ENCODE assay signal across 9 cellular contexts in genomic region chr5:172420215-172420934, GRCh38. TPM values are rescaled to one million over a fixed set of nuclear protein-coding genes. Genes with fewer than 3 reads are reported as not detected.
DNase-seq lines count a peak whose midpoint lies in the region; ATAC-seq lines count a peak whose summit lies in the region.
"Had no signal": no experiment of that assay in that cellular context is flagged by ENCODE, and none has a peak within 500 bp of the region (broad histone marks: within the 10 kb centered on the region; RNA-seq: fewer than 3 reads in every experiment).

No MANE protein-coding gene starts in this region.

- H3K36me3 ChIP-seq in rectal smooth muscle tissue (ENCODE audit: control insufficient read depth, insufficient read depth, low read length) (no peaks in the 10 kb centered on the region), HAP-1 (replicated peaks) (peaks cover 34% of the 10 kb centered on the region)

- H3K27ac Mint-ChIP-seq in activated T-helper 17 cell treated with anti-CD3 and anti-CD28 coated beads, Interleukin-2, amount 50 U/mL, for 72 hours, result no peak overlapping the region
- H3K27ac Mint-ChIP-seq: activated naive CD4-positive, alpha-beta T cell treated with anti-CD3 and anti-CD28 coated beads, Interleukin-2, amount 50 U/mL, for 72 hours had no signal

- DNase-seq in AG08395 (ENCODE audit: low spot score) (peak; percentile 94), Right ventricle myocardium superior (peak; percentile 73), HAP-1 (ENCODE audit: low spot score in 2 of 2) (no peak)

- H3K27me3 ChIP-seq in rectal smooth muscle tissue (ENCODE audit: control insufficient read depth, insufficient read depth, low read length) (no peaks in the 10 kb centered on the region), HAP-1 (ENCODE audit: low read depth) (no peaks in the 10 kb centered on the region)

- no peaks in the 10 kb centered on the region for H3K9me3 Mint-ChIP-seq in activated T-helper 17 cell treated with anti-CD3 and anti-CD28 coated beads, Interleukin-2, amount 50 U/mL, for 72 hours
- H3K9me3 Mint-ChIP-seq: activated naive CD4-positive, alpha-beta T cell treated with anti-CD3 and anti-CD28 coated beads, Interleukin-2, amount 50 U/mL, for 72 hours had no signal

- H3K36me3 Mint-ChIP-seq in activated T-helper 17 cell treated with anti-CD3 and anti-CD28 coated beads, Interleukin-2, amount 50 U/mL, for 72 hours (ENCODE audit: low read depth), result no peaks in the 10 kb centered on the region
- H3K36me3 Mint-ChIP-seq: activated naive CD4-positive, alpha-beta T cell treated with anti-CD3 and anti-CD28 coated beads, Interleukin-2, amount 50 U/mL, for 72 hours had no signal

- H3K27me3 Mint-ChIP-seq in activated T-helper 17 cell treated with anti-CD3 and anti-CD28 coated beads, Interleukin-2, amount 50 U/mL, for 72 hours, result peaks cover 11% of the 10 kb centered on the region

- no peak overlapping the region for H3K4me3 ChIP-seq in rectal smooth muscle tissue (ENCODE audit: low read length)
- no peak overlapping the region for H3K4me3 ChIP-seq in HAP-1

- in situ Hi-C loops in HAP-1 (cut with MboI; ENCODE audit: low sequenced_read_pairs), result no loop called here

- no peak overlapping the region for H3K4me3 Mint-ChIP-seq in activated T-helper 17 cell treated with anti-CD3 and anti-CD28 coated beads, Interleukin-2, amount 50 U/mL, for 72 hours

- intact Hi-C loops in Right ventricle myocardium superior (cut with DNase I), result no loop called here

- H3K27ac ChIP-seq in rectal smooth muscle tissue (ENCODE audit: low read depth, low read length), result peak overlapping the region; percentile 89

- H3K4me1 ChIP-seq in rectal smooth muscle tissue (ENCODE audit: control insufficient read depth, insufficient read depth, low read length) (peaks cover 44% of the 10 kb centered on the region), HAP-1 (no peaks in the 10 kb centered on the region)

- peak; percentile 76 for ATAC-seq in HG03280 (IDR thresholded peaks at IDR 0.05; ENCODE audit: unreplicated experiment)
- peak; percentile 9 for ATAC-seq in activated T-helper 17 cell treated with anti-CD3 and anti-CD28 coated beads, Interleukin-2, amount 50 U/mL, for 72 hours (replicated peaks)
- peak; percentile 57 for ATAC-seq in Right ventricle myocardium superior (ENCODE audit: poor library complexity)
- no peak for ATAC-seq in GM19023 (IDR thresholded peaks at IDR 0.05; ENCODE audit: unreplicated experiment)
- ATAC-seq in GM18519 (IDR thresholded peaks at IDR 0.05; ENCODE audit: low FRiP score, unreplicated experiment), result no peak

- no peaks in the 10 kb centered on the region for H3K9me3 ChIP-seq in HAP-1

- no peaks in the 10 kb centered on the region for H3K4me1 Mint-ChIP-seq in activated T-helper 17 cell treated with anti-CD3 and anti-CD28 coated beads, Interleukin-2, amount 50 U/mL, for 72 hours

- H3K9ac ChIP-seq in rectal smooth muscle tissue (ENCODE audit: low read length), result no peak overlapping the region

RNA-seq across cellular contexts. Expression of gene SH3PXD2B, which starts 34.0 kb away (rescaled TPM):
- total RNA-seq in activated T-helper 17 cell treated with anti-CD3 and anti-CD28 coated beads, Interleukin-2, amount 50 U/mL, for 72 hours, result under 1 TPM; 0.08 to 0.09 TPM
- 5.3 TPM for total RNA-seq in Right ventricle myocardium superior

Comparison
In these comparisons a context has a peak if more than half of its experiments do, and no peak if none do; other contexts are left out.
1. DNase-seq: peak in AG08395 (single experiment) and Right ventricle myocardium superior (single experiment); none in HAP-1 (0 of 2).
2. ATAC-seq: peak in HG03280 (single experiment), activated T-helper 17 cell treated with anti-CD3 and anti-CD28 coated beads, Interleukin-2, amount 50 U/mL, for 72 hours (single experiment) and Right ventricle myocardium superior (single experiment); none in GM19023 (single experiment) and GM18519 (single experiment).